In genomic region chr4:72977936-72978485, GRCh38 we compare ENCODE assay signal across 22 cellular contexts.
DNase-seq lines count a peak whose midpoint lies in the region; ATAC-seq, FAIRE-seq and TF ChIP-seq lines count a peak whose summit lies in the region.
"Had no signal": no experiment of that assay in that cellular context is flagged by ENCODE, and none has a peak within 500 bp of the region (broad histone marks: within the 10 kb centered on the region; RNA-seq: fewer than 3 reads in every experiment).

No MANE protein-coding gene starts in this region.

- BruUV-seq in endothelial cell of umbilical vein (replicated peaks; lab: Mats Ljungman, UMichigan) = no TSS peak

- H3K4me1 ChIP-seq in endothelial cell of umbilical vein (ENCODE audit: control insufficient read depth, extremely low read depth, insufficient read depth, low read length) = peaks cover 27% of the 10 kb centered on the region
- H3K4me1 ChIP-seq in kidney (ENCODE audit: control insufficient read depth in 1 of 2, insufficient read depth in 1 of 2, low read depth in 1 of 2, low read length in 2 of 2) = no peaks in the 10 kb centered on the region
- H3K4me1 ChIP-seq: Peyer's patch had no signal

- no peak overlapping the region for H3K4me2 ChIP-seq in endothelial cell of umbilical vein (ENCODE audit: insufficient read depth, low read length)
- H3K4me2 ChIP-seq: GM23338 had no signal

- H4K20me1 ChIP-seq in endothelial cell of umbilical vein (replicated peaks; ENCODE audit: control insufficient read depth, extremely low read depth, insufficient read depth, low read length) = no peaks in the 10 kb centered on the region

- POLR2A ChIA-PET in endothelial cell of umbilical vein (lab: Charles Lee) = no interaction called here

- peaks cover 0 to 4% of the 10 kb centered on the region in 2 donors for H3K9me3 Mint-ChIP-seq in stimulated activated naive B cell treated with anti-CD40 and anti-IgM and Interleukin-4, amounts not matched to agents 10 μg/mL and 1 μg/mL and 100 μg/mL, for 72 hours
- H3K9me3 Mint-ChIP-seq: CD4-positive, CD25-positive, alpha-beta regulatory T cell; GM23338; HFFc6 had no signal

- no peaks in the 10 kb centered on the region for H3K79me2 ChIP-seq in endothelial cell of umbilical vein (ENCODE audit: control insufficient read depth, insufficient read depth, low read length)

- no peaks in the 10 kb centered on the region for H3K4me1 Mint-ChIP-seq in stimulated activated naive B cell treated with anti-CD40 and anti-IgM and Interleukin-4, amounts not matched to agents 10 μg/mL and 1 μg/mL and 100 μg/mL, for 72 hours
- H3K4me1 Mint-ChIP-seq: CD4-positive, CD25-positive, alpha-beta regulatory T cell; GM23338 had no signal

- TF ChIP-seq CTCF in endothelial cell of umbilical vein (IDR thresholded peaks at IDR 0.05; ENCODE audit: extremely low read depth in 1 of 2, insufficient read depth in 1 of 2, low read depth in 1 of 2, low read length in 2 of 2) = no peak
- TF ChIP-seq CTCF in kidney (IDR thresholded peaks at IDR 0.05; ENCODE audit: borderline replicate concordance, extremely low read depth, insufficient read depth) = no peak

- dilution Hi-C loops in endothelial cell of umbilical vein (cut with MboI; ENCODE audit: extremely low pct_ligation_motif_present, low sequenced_read_pairs) = no loop called here

- no peak for ATAC-seq in GM21786 (IDR thresholded peaks at IDR 0.05; ENCODE audit: unreplicated experiment)
- ATAC-seq in stimulated activated naive B cell treated with anti-CD40 and anti-IgM and Interleukin-4, amounts not matched to agents 10 μg/mL and 1 μg/mL and 100 μg/mL, for 72 hours (replicated peaks) = no peak
- ATAC-seq: GM23338, HepG2 had no signal

- no peaks in the 10 kb centered on the region for H3K9me3 ChIP-seq in endothelial cell of umbilical vein (replicated peaks; ENCODE audit: control insufficient read depth, insufficient read depth, low read length)
- no peaks in the 10 kb centered on the region for H3K9me3 ChIP-seq in kidney (ENCODE audit: control insufficient read depth in 1 of 2, low read length in 2 of 2)
- H3K9me3 ChIP-seq: Peyer's patch had no signal

- peak overlapping the region; percentile 24 for H2AFZ ChIP-seq in endothelial cell of umbilical vein (ENCODE audit: low read depth, low read length)
- H2AFZ ChIP-seq: GM23338 had no signal

- H3K9ac ChIP-seq in endothelial cell of umbilical vein (replicated peaks; ENCODE audit: extremely low read depth, insufficient read depth, low read length) (no peak overlapping the region), kidney (ENCODE audit: low read length in 2 of 2) (no peak overlapping the region)

- no peak overlapping the region for H3K27ac Mint-ChIP-seq in stimulated activated naive B cell treated with anti-CD40 and anti-IgM and Interleukin-4, amounts not matched to agents 10 μg/mL and 1 μg/mL and 100 μg/mL, for 72 hours
- H3K27ac Mint-ChIP-seq: CD4-positive, CD25-positive, alpha-beta regulatory T cell; GM23338; HFFc6 had no signal

- no peaks in the 10 kb centered on the region for H3K9me1 ChIP-seq in endothelial cell of umbilical vein (replicated peaks; ENCODE audit: control insufficient read depth, extremely low read depth, insufficient read depth, low read length)

- no peaks in the 10 kb centered on the region for H3K36me3 Mint-ChIP-seq in stimulated activated naive B cell treated with anti-CD40 and anti-IgM and Interleukin-4, amounts not matched to agents 10 μg/mL and 1 μg/mL and 100 μg/mL, for 72 hours
- H3K36me3 Mint-ChIP-seq: CD4-positive, CD25-positive, alpha-beta regulatory T cell had no signal

- FAIRE-seq in endothelial cell of umbilical vein (lab: Jason Lieb, UNC) (no peak), kidney (lab: Jason Lieb, UNC) (no peak)
- FAIRE-seq: GM12891, GM19239, HepG2 had no signal

- no peak overlapping the region for H3K4me3 Mint-ChIP-seq in stimulated activated naive B cell treated with anti-CD40 and anti-IgM and Interleukin-4, amounts not matched to agents 10 μg/mL and 1 μg/mL and 100 μg/mL, for 72 hours
- H3K4me3 Mint-ChIP-seq: CD4-positive, CD25-positive, alpha-beta regulatory T cell; GM23338; HFFc6 had no signal

- H3K36me3 ChIP-seq in endothelial cell of umbilical vein (ENCODE audit: control insufficient read depth in 2 of 2, extremely low read depth in 1 of 2, insufficient read depth in 2 of 2, low read length in 2 of 2) (no peaks in the 10 kb centered on the region), kidney (ENCODE audit: control insufficient read depth in 1 of 2, insufficient read depth in 2 of 2, low read length in 2 of 2) (no peaks in the 10 kb centered on the region)
- H3K36me3 ChIP-seq: Peyer's patch had no signal

- H3K27me3 Mint-ChIP-seq in stimulated activated naive B cell treated with anti-CD40 and anti-IgM and Interleukin-4, amounts not matched to agents 10 μg/mL and 1 μg/mL and 100 μg/mL, for 72 hours = peaks cover 0 to 5% of the 10 kb centered on the region in 2 donors
- H3K27me3 Mint-ChIP-seq: CD4-positive, CD25-positive, alpha-beta regulatory T cell had no signal

- no peak overlapping the region for H3K4me3 ChIP-seq in endothelial cell of umbilical vein (replicated peaks in 1 of 3; ENCODE audit: insufficient read depth in 1 of 3, low read depth in 1 of 3, low read length in 3 of 3)
- H3K4me3 ChIP-seq in kidney (ENCODE audit: low read length in 2 of 2) = no peak overlapping the region
- H3K4me3 ChIP-seq: GM23338, Peyer's patch had no signal

- CTCF ChIA-PET in endothelial cell of umbilical vein (lab: Charles Lee) = interaction anchor here (1.0 kb wide), 1 partner anchor 13 kb away, joined by 3 read pairs; no protein-coding TSS in a partner anchor

- H3K27ac ChIP-seq in endothelial cell of umbilical vein (ENCODE audit: insufficient read depth, low read depth, low read length) (no peak overlapping the region), kidney (ENCODE audit: low read depth in 2 of 2, low read length in 2 of 2) (no peak overlapping the region)
- H3K27ac ChIP-seq: Peyer's patch had no signal

- no peak for TF ChIP-seq POLR2A in endothelial cell of umbilical vein (IDR thresholded peaks at IDR 0.05; ENCODE audit: low read depth, low read length)

- H3K27me3 ChIP-seq in endothelial cell of umbilical vein (ENCODE audit: control insufficient read depth in 2 of 2, insufficient read depth in 2 of 2, low read length in 2 of 2) = no peaks in the 10 kb centered on the region
- H3K27me3 ChIP-seq: Peyer's patch had no signal

- intact Hi-C loops in endothelial cell of umbilical vein (cut with micrococcal nuclease) (loop anchor here (10.0 kb wide), 1 partner anchor 413 kb away; the partner anchor contains the start of gene ADAMTS3), kidney (cut with DNase I) (no loop called here)

- peak; percentile 33 for DNase-seq in H4 (ENCODE audit: low spot score)
- peak; percentile 27 for DNase-seq in RPMI7951 (ENCODE audit: low read depth)
- no peak for DNase-seq in endothelial cell of umbilical vein (ENCODE audit: low read depth, low spot score)
- DNase-seq in kidney tubule cell (ENCODE audit: low spot score) = peak; percentile 64
- DNase-seq in kidney = no peak
- DNase-seq in stimulated activated naive B cell treated with anti-CD40 and anti-IgM and Interleukin-4, amounts not matched to agents 10 μg/mL and 1 μg/mL and 100 μg/mL, for 72 hours = no peak
- DNase-seq in NCI-H510A treated with DMSO at 0.1 percent for 48 hours (lab: John Stamatoyannopoulos, UW) = no peak
- DNase-seq: AML-193; CD4-positive, CD25-positive, alpha-beta regulatory T cell; DMS53; HFFc6; NCI-H1417; NCI-H1930; NCI-H2171; NCI-H446 treated with DMSO at 0.1 percent for 48 hours; NCI-H774; Peyer's patch had no signal

TF ChIP-seq in endothelial cell of umbilical vein, 7 proteins besides CTCF, POLR2A, EP300 and RAD21:
- TF ChIP-seq GATA2 (IDR thresholded peaks at IDR 0.05; ENCODE audit: insufficient read depth, insufficient read length, low read depth, low read length) (no peak), JUN (IDR thresholded peaks at IDR 0.05; ENCODE audit: borderline replicate concordance, insufficient read depth, insufficient read length, low read depth) (no peak), MAX (IDR thresholded peaks at IDR 0.05; ENCODE audit: insufficient read depth, insufficient read length) (no peak), EZH2 (IDR thresholded peaks at IDR 0.05; ENCODE audit: borderline replicate concordance, low read depth, low read length, severe bottlenecking) (no peak), MYC (IDR thresholded peaks at IDR 0.05; ENCODE audit: low read depth, low read length) (no peak), POLR2AphosphoS5 (IDR thresholded peaks at IDR 0.05; ENCODE audit: insufficient read depth, low read depth, low read length) (no peak), FOS (IDR thresholded peaks at IDR 0.05; ENCODE audit: borderline replicate concordance, insufficient read depth, low read length) (no peak)
TF ChIP-seq in endothelial cell of umbilical vein: peak in this region for 0.

Comparison
In these comparisons a context has a peak if more than half of its experiments do, and no peak if none do; other contexts are left out.
1. DNase-seq: peak in H4 (single experiment), RPMI7951 (single experiment) and kidney tubule cell (single experiment); none in endothelial cell of umbilical vein (single experiment), kidney (single experiment), stimulated activated naive B cell treated with anti-CD40 and anti-IgM and Interleukin-4, amounts not matched to agents 10 μg/mL and 1 μg/mL and 100 μg/mL, for 72 hours (single experiment) and NCI-H510A treated with DMSO at 0.1 percent for 48 hours (single experiment).